Comparison of ENCODE assay signal across 21 cellular contexts in genomic region chr6:158512809-158513208, GRCh38.
"Had no signal": no experiment of that assay in that cellular context is flagged by ENCODE, and none has a peak within 500 bp of the region (broad histone marks: within the 10 kb centered on the region; RNA-seq: fewer than 3 reads in every experiment).

No MANE protein-coding gene starts in this region.

- H3K9ac ChIP-seq: SK-N-SH had no signal

- H3K4me2 ChIP-seq: PC-9, SK-N-SH had no signal

- H3K27ac ChIP-seq: PC-9, SJCRH30 had no signal

- H3K4me1 ChIP-seq: SJCRH30 had no signal

- H3K9me3 ChIP-seq: SJCRH30, SK-N-SH had no signal

- FAIRE-seq: bronchial epithelial cell had no signal

- H3K9me2 ChIP-seq: SK-N-SH had no signal

- H3K4me3 ChIP-seq: PC-9, SJCRH30 had no signal

- H2AFZ ChIP-seq: PC-9 had no signal

- H3K27me3 ChIP-seq: SJCRH30 had no signal

- ATAC-seq: activated CD4-positive, CD25-positive, alpha-beta regulatory T cell treated with anti-CD3 and anti-CD28 coated beads, Interleukin-2, amount 50 U/mL, for 24 hours; activated CD8-positive, alpha-beta memory T cell treated with anti-CD3 and anti-CD28 coated beads, Interleukin-2, amount 10 ng/mL, durations not matched to agents 7 days and 5 days; Right ventricle myocardium inferior had no signal

- DNase-seq: activated CD4-positive, alpha-beta T cell treated with anti-CD3 and anti-CD28 coated beads for 4 hours; activated CD8-positive, alpha-beta memory T cell treated with anti-CD3 and anti-CD28 coated beads, Interleukin-2, amount 10 ng/mL, durations not matched to agents 7 days and 5 days; activated effector memory CD4-positive, alpha-beta T cell treated with Interleukin-2 at 50 U/mL for 16 hours; activated naive CD4-positive, alpha-beta T cell; activated T-cell treated with anti-CD3 and anti-CD28 coated beads, Interleukin-2, amount 50 U/mL, for 24 hours; aorta; KG1; NCI-H1092; NCI-H1417; NCI-H1930; NCI-H2107; NCI-H345; NCI-H510A; NCI-H526 treated with DMSO at 0.1 percent for 48 hours; PC-9; SJCRH30; SK-N-SH; T-helper 1 cell had no signal
